ENCODE assay signal across 8 cellular contexts in genomic region chr6:96521267-96521624, GRCh38. TPM values are rescaled to one million over a fixed set of nuclear protein-coding genes. Genes with fewer than 3 reads are reported as not detected.
DNase-seq lines count a peak whose midpoint lies in the region; ATAC-seq and TF ChIP-seq lines count a peak whose summit lies in the region.

No MANE protein-coding gene starts in this region.

- no peaks in the 10 kb centered on the region for H3K27me3 Mint-ChIP-seq in activated CD4-positive, alpha-beta T cell treated with anti-CD3 and anti-CD28 coated beads for 36 hours
- H3K27me3 Mint-ChIP-seq in central memory CD8-positive, alpha-beta T cell = no peaks in the 10 kb centered on the region

- no peak for TF ChIP-seq CTCF in mucosa of descending colon (IDR thresholded peaks at IDR 0.05)

- CTCF ChIA-PET in activated CD4-positive, alpha-beta T cell treated with anti-CD3 and anti-CD28 coated beads for 36 hours (lab: Charles Lee) = interaction anchor here (0.7 kb wide), 1 partner anchor 771 kb away, joined by 3 read pairs; no protein-coding TSS in a partner anchor

- H3K4me3 Mint-ChIP-seq in activated CD4-positive, alpha-beta T cell treated with anti-CD3 and anti-CD28 coated beads for 36 hours = peak overlapping the region; percentile 98
- peak overlapping the region; percentile 99 for H3K4me3 Mint-ChIP-seq in central memory CD8-positive, alpha-beta T cell

- H3K4me1 ChIP-seq in mucosa of descending colon (ENCODE audit: low read depth) = peaks cover 21% of the 10 kb centered on the region

- no peaks in the 10 kb centered on the region for H3K9me3 ChIP-seq in mucosa of descending colon

- intact Hi-C loops in activated CD4-positive, alpha-beta T cell treated with anti-CD3 and anti-CD28 coated beads for 36 hours (cut with DNase I, micrococcal nuclease) = loop anchor here (1.0 to 5.0 kb wide), 7 partner anchors 54 to 944 kb away; partner anchors contain the start of genes GPR63 (in 1 of the 2), KLHL32 (in 1 of the 2), MANEA (in 1 of the 2) and MMS22L (in 1 of the 2)
- intact Hi-C loops in mucosa of descending colon (cut with DNase I, micrococcal nuclease) = loop anchor here in 1 of 2 donors (10.0 kb wide), 1 partner anchor 374 kb away; the partner anchor contains the start of gene NDUFAF4

- peaks cover 5% of the 10 kb centered on the region for H3K36me3 Mint-ChIP-seq in activated CD4-positive, alpha-beta T cell treated with anti-CD3 and anti-CD28 coated beads for 36 hours (ENCODE audit: low read depth)
- peaks cover 26% of the 10 kb centered on the region for H3K36me3 Mint-ChIP-seq in central memory CD8-positive, alpha-beta T cell (ENCODE audit: insufficient read depth)

- H3K9me3 Mint-ChIP-seq in activated CD4-positive, alpha-beta T cell treated with anti-CD3 and anti-CD28 coated beads for 36 hours (ENCODE audit: low read depth) = no peaks in the 10 kb centered on the region
- H3K9me3 Mint-ChIP-seq in central memory CD8-positive, alpha-beta T cell = no peaks in the 10 kb centered on the region

- H3K4me1 Mint-ChIP-seq in activated CD4-positive, alpha-beta T cell treated with anti-CD3 and anti-CD28 coated beads for 36 hours = peaks cover 14% of the 10 kb centered on the region
- H3K4me1 Mint-ChIP-seq in central memory CD8-positive, alpha-beta T cell = peaks cover 23% of the 10 kb centered on the region

- H3K4me3 ChIP-seq in mucosa of descending colon = peak overlapping the region; percentile 43

- DNase-seq in activated CD4-positive, alpha-beta T cell treated with anti-CD3 and anti-CD28 coated beads for 36 hours = no peak
- no peak for DNase-seq in activated CD4-positive, alpha-beta T cell treated with anti-CD3 and anti-CD28 coated beads, Interleukin-2, amount 50 U/mL, for 1 hour
- DNase-seq in HS-27A (ENCODE audit: low read depth) = peak; percentile 12
- DNase-seq in central memory CD8-positive, alpha-beta T cell (ENCODE audit: low spot score in 2 of 2) = no peak
- no peak for DNase-seq in mucosa of descending colon
- no peak for DNase-seq in hepatic stellate cell (ENCODE audit: low spot score)
- no peak for DNase-seq in SHP77 treated with DMSO at 0.1 percent for 48 hours (lab: John Stamatoyannopoulos, UW)

- H3K36me3 ChIP-seq in mucosa of descending colon (ENCODE audit: low read depth) = no peaks in the 10 kb centered on the region

- POLR2A ChIA-PET in activated CD4-positive, alpha-beta T cell treated with anti-CD3 and anti-CD28 coated beads for 36 hours (lab: Charles Lee) = no interaction called here

- H3K27ac Mint-ChIP-seq in activated CD4-positive, alpha-beta T cell treated with anti-CD3 and anti-CD28 coated beads for 36 hours = peak overlapping the region; percentile 99
- H3K27ac Mint-ChIP-seq in central memory CD8-positive, alpha-beta T cell (ENCODE audit: low read depth) = peak overlapping the region; percentile 99

- ATAC-seq in activated CD4-positive, alpha-beta T cell treated with anti-CD3 and anti-CD28 coated beads for 36 hours = peak; percentile 30
- no peak for ATAC-seq in central memory CD8-positive, alpha-beta T cell (replicated peaks; ENCODE audit: extremely low read depth, poor library complexity, severe bottlenecking)
- ATAC-seq in mucosa of descending colon = peak; percentile 15
- ATAC-seq in GM21447 (IDR thresholded peaks at IDR 0.05; ENCODE audit: unreplicated experiment) = no peak

RNA-seq across cellular contexts. Expression of gene UFL1, which starts 0.4 kb away (rescaled TPM):
- 10 to 100 TPM; 27.3 to 28.0 TPM for total RNA-seq in activated CD4-positive, alpha-beta T cell treated with anti-CD3 and anti-CD28 coated beads for 36 hours
- total RNA-seq in mucosa of descending colon = 10 to 100 TPM; 21.5 to 24.9 (median 24.3) TPM

RNA-seq across cellular contexts. Expression of gene FHL5, which starts 41.7 kb away (rescaled TPM):
- not detected for total RNA-seq in activated CD4-positive, alpha-beta T cell treated with anti-CD3 and anti-CD28 coated beads for 36 hours
- 1 to 10 TPM in 2 of 3 donors, under 1 TPM in 1; 0.69 to 7.2 (median 4.2) TPM for total RNA-seq in mucosa of descending colon

Comparison
In these comparisons a context has a peak if more than half of its experiments do, and no peak if none do; other contexts are left out.
1. ATAC-seq: peak in activated CD4-positive, alpha-beta T cell treated with anti-CD3 and anti-CD28 coated beads for 36 hours (single experiment) and mucosa of descending colon (single experiment); none in central memory CD8-positive, alpha-beta T cell (single experiment) and GM21447 (single experiment).